Comparison of ENCODE assay signal across 17 cellular contexts in the genomic region with DNA sequence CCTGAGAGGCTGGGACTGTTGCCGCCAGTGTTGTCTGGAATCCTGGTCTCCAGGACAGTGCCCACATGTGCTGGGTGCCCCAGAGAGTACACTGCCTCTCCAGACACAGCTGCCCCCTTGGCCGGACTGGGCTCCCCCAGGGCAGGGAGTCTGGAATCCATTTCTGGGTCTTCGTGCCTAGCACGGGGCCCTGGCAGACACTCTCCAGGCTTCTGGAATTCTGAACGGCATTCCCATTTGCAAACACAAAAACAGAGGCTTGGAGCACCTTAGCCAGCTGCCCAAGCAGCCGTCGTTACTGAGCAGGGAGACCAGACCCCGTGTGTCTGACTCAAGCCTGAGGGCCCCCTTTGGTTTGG. TPM values are rescaled to one million over a fixed set of nuclear protein-coding genes. Genes with fewer than 3 reads are reported as not detected.
DNase-seq lines count a peak whose midpoint lies in the region; ATAC-seq and TF ChIP-seq lines count a peak whose summit lies in the region.
"Had no signal": no experiment of that assay in that cellular context is flagged by ENCODE, and none has a peak within 500 bp of the region (broad histone marks: within the 10 kb centered on the region; RNA-seq: fewer than 3 reads in every experiment).

No MANE protein-coding gene starts in this region.

- peak; percentile 1 for DNase-seq in activated naive CD4-positive, alpha-beta T cell treated with anti-CD3 and anti-CD28 coated beads, Interleukin-2, amount 50 U/mL, for 16 hours
- no peak for DNase-seq in activated naive CD4-positive, alpha-beta T cell treated with anti-CD3 and anti-CD28 coated beads, Interleukin-2, amount 10 ng/mL, durations not matched to agents 7 days and 5 days
- DNase-seq in left ventricle myocardium superior (peak; percentile 9), right cardiac atrium (no peak), mucosa of descending colon (peak in 2 of 3 donors; percentile 16 to 36), spleen (peak; percentile 66), esophagus squamous epithelium (lab: John Stamatoyannopoulos, UW) (no peak)
- no peak for DNase-seq in activated CD4-positive, CD25-positive, alpha-beta regulatory T cell (lab: John Stamatoyannopoulos, UW)
- DNase-seq: AML-193; CD4-positive, alpha-beta T cell had no signal

- no peak overlapping the region for H3K4me3 ChIP-seq in right cardiac atrium (ENCODE audit: low read length)
- H3K4me3 ChIP-seq in mucosa of descending colon, result no peak overlapping the region
- H3K4me3 ChIP-seq in spleen, result no peak overlapping the region
- no peak overlapping the region for H3K4me3 ChIP-seq in esophagus squamous epithelium
- H3K4me3 ChIP-seq: A549, GM23338 had no signal

- no peaks in the 10 kb centered on the region for H3K4me1 ChIP-seq in right cardiac atrium (ENCODE audit: control insufficient read depth, insufficient read depth, low read length)
- no peaks in the 10 kb centered on the region for H3K4me1 ChIP-seq in mucosa of descending colon (ENCODE audit: low read depth)
- H3K4me1 ChIP-seq in spleen, result no peaks in the 10 kb centered on the region
- no peaks in the 10 kb centered on the region for H3K4me1 ChIP-seq in esophagus squamous epithelium
- H3K4me1 ChIP-seq: A549, Caco-2 had no signal

- TF ChIP-seq POLR2A in spleen (IDR thresholded peaks at IDR 0.05) (no peak), esophagus squamous epithelium (IDR thresholded peaks at IDR 0.05) (no peak)

- H3K27me3 Mint-ChIP-seq in activated naive CD4-positive, alpha-beta T cell treated with anti-CD3 and anti-CD28 coated beads, Interleukin-2, amount 10 ng/mL, durations not matched to agents 7 days and 5 days, result peaks cover 46% of the 10 kb centered on the region

- intact Hi-C loops in left ventricle myocardium superior (cut with micrococcal nuclease) (no loop called here), right cardiac atrium (cut with DNase I) (no loop called here), mucosa of descending colon (cut with DNase I, micrococcal nuclease) (no loop called here), spleen (cut with DNase I; ENCODE audit: low total_unique reads) (no loop called here), esophagus squamous epithelium (cut with DNase I) (no loop called here)

- H3K36me3 ChIP-seq in mucosa of descending colon (ENCODE audit: low read depth) (no peaks in the 10 kb centered on the region), spleen (no peaks in the 10 kb centered on the region), esophagus squamous epithelium (no peaks in the 10 kb centered on the region)

- H3K9me3 Mint-ChIP-seq in activated naive CD4-positive, alpha-beta T cell treated with anti-CD3 and anti-CD28 coated beads, Interleukin-2, amount 10 ng/mL, durations not matched to agents 7 days and 5 days, result no peaks in the 10 kb centered on the region
- H3K9me3 Mint-ChIP-seq: CD4-positive, alpha-beta T cell; GM23338 had no signal

- H3K36me3 Mint-ChIP-seq in activated naive CD4-positive, alpha-beta T cell treated with anti-CD3 and anti-CD28 coated beads, Interleukin-2, amount 10 ng/mL, durations not matched to agents 7 days and 5 days, result no peaks in the 10 kb centered on the region

- CTCF ChIA-PET in activated naive CD4-positive, alpha-beta T cell treated with anti-CD3 and anti-CD28 coated beads, Interleukin-2, amount 10 ng/mL, durations not matched to agents 7 days and 5 days (lab: Charles Lee), result no interaction called here

- H3K4me3 Mint-ChIP-seq in activated naive CD4-positive, alpha-beta T cell treated with anti-CD3 and anti-CD28 coated beads, Interleukin-2, amount 10 ng/mL, durations not matched to agents 7 days and 5 days, result no peak overlapping the region
- H3K4me3 Mint-ChIP-seq: CD4-positive, alpha-beta T cell; GM23338 had no signal

- H3K27ac ChIP-seq in right cardiac atrium (ENCODE audit: low read length), result no peak overlapping the region
- H3K27ac ChIP-seq in spleen, result no peak overlapping the region
- no peak overlapping the region for H3K27ac ChIP-seq in esophagus squamous epithelium
- H3K27ac ChIP-seq: 22Rv1, A549, C4-2B had no signal

- TF ChIP-seq CTCF in mucosa of descending colon (IDR thresholded peaks at IDR 0.05) (no peak), spleen (IDR thresholded peaks at IDR 0.05 in 8 of 11, conservative IDR thresholded peaks at IDR 0.05 in 3 of 11) (no peak), esophagus squamous epithelium (IDR thresholded peaks at IDR 0.05) (no peak)

- H3K4me1 Mint-ChIP-seq in activated naive CD4-positive, alpha-beta T cell treated with anti-CD3 and anti-CD28 coated beads, Interleukin-2, amount 10 ng/mL, durations not matched to agents 7 days and 5 days, result no peaks in the 10 kb centered on the region

- no peak for ATAC-seq in left ventricle myocardium superior
- ATAC-seq in right cardiac atrium, result no peak
- ATAC-seq in mucosa of descending colon, result no peak
- ATAC-seq: A549, GM23338 had no signal

- H3K27ac Mint-ChIP-seq in activated naive CD4-positive, alpha-beta T cell treated with anti-CD3 and anti-CD28 coated beads, Interleukin-2, amount 10 ng/mL, durations not matched to agents 7 days and 5 days, result no peak overlapping the region
- H3K27ac Mint-ChIP-seq: CD4-positive, alpha-beta T cell; GM23338 had no signal

- H3K27me3 ChIP-seq in right cardiac atrium (ENCODE audit: control insufficient read depth, insufficient read depth) (no peaks in the 10 kb centered on the region), spleen (replicated peaks in 1 of 7) (peaks cover 0 to 94% (median 36%) of the 10 kb centered on the region in 7 donors), esophagus squamous epithelium (peaks cover 0 to 100% (median 5%) of the 10 kb centered on the region in 4 donors)

- H3K9me3 ChIP-seq in right cardiac atrium (ENCODE audit: control insufficient read depth, low read length) (no peaks in the 10 kb centered on the region), mucosa of descending colon (no peaks in the 10 kb centered on the region), spleen (peaks cover 0 to 19% (median 7%) of the 10 kb centered on the region in 8 donors), esophagus squamous epithelium (peaks cover 0 to 7% (median 6%) of the 10 kb centered on the region in 3 donors)
- H3K9me3 ChIP-seq: A549, Caco-2 had no signal

- 71% methylated on average over 8 of the region's 8 CpGs for WGBS in right cardiac atrium
- 63 to 85% (median 84%) methylated on average over 1 to 8 of the region's 8 CpGs for WGBS in spleen, 5 donors
- WGBS in esophagus squamous epithelium, 2 donors, result 60% methylated on average over 7 of the region's 8 CpGs; no CpG with 5 or more reads in 1 of the 2 donors

RNA-seq across cellular contexts. Expression of a gene that starts 20.8 kb away (rescaled TPM):
- total RNA-seq in left ventricle myocardium superior (not detected), right cardiac atrium (not detected), mucosa of descending colon (under 1 TPM in 1 of 3 donors, not detected in 2; 0.19 TPM), spleen (not detected), esophagus squamous epithelium (under 1 TPM in 1 of 4 donors, not detected in 3; 0.19 TPM)
- polyA plus RNA-seq in right cardiac atrium (not detected), spleen (not detected)
- total RNA-seq: CD4-positive, alpha-beta T cell; HT-29 had no signal
- polyA plus RNA-seq: BJ, GM23338 had no signal

Comparison
In these comparisons a context has a peak if more than half of its experiments do, and no peak if none do; other contexts are left out.
1. DNase-seq: peak in activated naive CD4-positive, alpha-beta T cell treated with anti-CD3 and anti-CD28 coated beads, Interleukin-2, amount 50 U/mL, for 16 hours (single experiment), left ventricle myocardium superior (single experiment), mucosa of descending colon (2 of 3) and spleen (single experiment); none in activated naive CD4-positive, alpha-beta T cell treated with anti-CD3 and anti-CD28 coated beads, Interleukin-2, amount 10 ng/mL, durations not matched to agents 7 days and 5 days (single experiment), right cardiac atrium (0 of 3), esophagus squamous epithelium (single experiment) and activated CD4-positive, CD25-positive, alpha-beta regulatory T cell (0 of 4).